In the genomic region with DNA sequence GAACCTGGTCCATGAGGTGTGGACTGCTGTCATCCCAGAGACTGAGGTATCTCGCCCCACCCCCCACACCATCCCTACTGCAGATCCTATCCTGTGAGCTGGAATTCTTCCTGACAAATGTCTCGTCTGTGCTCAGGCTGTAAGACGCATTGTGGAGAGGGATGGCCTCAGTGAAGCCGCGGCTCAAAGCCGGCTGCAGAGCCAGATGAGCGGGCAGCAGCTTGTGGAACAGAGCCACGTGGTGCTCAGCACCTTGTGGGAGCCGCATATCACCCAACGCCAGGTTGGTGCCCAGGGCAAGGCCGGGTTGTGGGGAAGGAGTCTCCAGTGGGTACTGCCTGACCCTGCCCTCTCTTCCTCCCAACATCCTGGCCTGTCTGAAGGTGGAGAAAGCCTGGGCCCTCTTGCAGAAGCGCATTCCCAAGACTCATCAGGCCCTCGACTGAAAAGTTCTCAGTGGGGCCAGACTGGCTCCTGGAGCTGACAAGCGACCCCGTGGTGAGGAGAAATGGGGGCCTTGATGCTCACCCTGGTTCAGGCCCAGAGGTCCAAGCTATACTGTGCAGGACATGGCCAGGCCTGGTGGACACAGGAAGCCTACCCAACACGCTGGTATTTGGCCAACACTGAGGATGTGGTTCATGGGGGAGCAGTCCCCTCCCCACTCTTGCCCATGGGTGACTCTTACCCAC, we compare ENCODE assay signal across 8 cellular contexts. TPM values are rescaled to one million over a fixed set of nuclear protein-coding genes. Genes with fewer than 3 reads are reported as not detected.
DNase-seq lines count a peak whose midpoint lies in the region; TF ChIP-seq lines count a peak whose summit lies in the region.
"Had no signal": no experiment of that assay in that cellular context is flagged by ENCODE, and none has a peak within 500 bp of the region (broad histone marks: within the 10 kb centered on the region; RNA-seq: fewer than 3 reads in every experiment).

No MANE protein-coding gene starts in this region.

- H3K4me3 Mint-ChIP-seq in activated naive CD4-positive, alpha-beta T cell treated with anti-CD3 and anti-CD28 coated beads, Interleukin-2, amount 50 U/mL, for 24 hours = peak overlapping the region; percentile 97

- no peak for TF ChIP-seq CTCF in left ventricle myocardium inferior (IDR thresholded peaks at IDR 0.05; ENCODE audit: borderline replicate concordance)
- TF ChIP-seq CTCF in thyroid gland (IDR thresholded peaks at IDR 0.05) = no peak

- peaks cover 40% of the 10 kb centered on the region for H3K4me1 Mint-ChIP-seq in activated naive CD4-positive, alpha-beta T cell treated with anti-CD3 and anti-CD28 coated beads, Interleukin-2, amount 50 U/mL, for 24 hours

- H3K27me3 ChIP-seq in left ventricle myocardium inferior (ENCODE audit: low read depth) (no peaks in the 10 kb centered on the region), thyroid gland (no peaks in the 10 kb centered on the region)

- no peak for DNase-seq in activated naive CD4-positive, alpha-beta T cell treated with anti-CD3 and anti-CD28 coated beads, Interleukin-2, amount 50 U/mL, for 16 hours
- DNase-seq in left ventricle myocardium inferior (no peak), thyroid gland (no peak), HuH-7.5 (ENCODE audit: low spot score) (no peak), DMS114 treated with DMSO at 0.1 percent for 48 hours (lab: John Stamatoyannopoulos, UW; ENCODE audit: unreplicated experiment) (no peak)
- DNase-seq: NCI-H1436, T1000 had no signal

- H3K36me3 Mint-ChIP-seq in activated naive CD4-positive, alpha-beta T cell treated with anti-CD3 and anti-CD28 coated beads, Interleukin-2, amount 50 U/mL, for 24 hours = peaks cover 6% of the 10 kb centered on the region

- H3K27ac ChIP-seq in left ventricle myocardium inferior (replicated peaks) (peak overlapping the region; percentile 100), thyroid gland (peak overlapping the region in 2 of 3 donors; percentile 82 to 96)

- no peak for TF ChIP-seq POLR2A in thyroid gland (IDR thresholded peaks at IDR 0.05)

- H3K9me3 Mint-ChIP-seq in activated naive CD4-positive, alpha-beta T cell treated with anti-CD3 and anti-CD28 coated beads, Interleukin-2, amount 50 U/mL, for 24 hours = no peaks in the 10 kb centered on the region

- no peaks in the 10 kb centered on the region for H3K27me3 Mint-ChIP-seq in activated naive CD4-positive, alpha-beta T cell treated with anti-CD3 and anti-CD28 coated beads, Interleukin-2, amount 50 U/mL, for 24 hours

- H3K9me3 ChIP-seq in left ventricle myocardium inferior (replicated peaks) (no peaks in the 10 kb centered on the region), thyroid gland (no peaks in the 10 kb centered on the region)

- peaks cover 46% of the 10 kb centered on the region for H3K36me3 ChIP-seq in left ventricle myocardium inferior
- H3K36me3 ChIP-seq in thyroid gland = peaks cover 37 to 39% of the 10 kb centered on the region in 2 donors

- H3K4me3 ChIP-seq in left ventricle myocardium inferior (no peak overlapping the region), thyroid gland (replicated peaks in 1 of 3) (no peak overlapping the region)

- H3K27ac Mint-ChIP-seq in activated naive CD4-positive, alpha-beta T cell treated with anti-CD3 and anti-CD28 coated beads, Interleukin-2, amount 50 U/mL, for 24 hours = no peak overlapping the region

- 84 to 92% methylated on average over 9 to 16 of the region's 16 CpGs for WGBS in thyroid gland, 2 donors

- intact Hi-C loops in left ventricle myocardium inferior (cut with micrococcal nuclease) = no loop called here
- intact Hi-C loops in thyroid gland (cut with DNase I) = no loop called here

- H3K4me1 ChIP-seq in left ventricle myocardium inferior (peaks cover 75% of the 10 kb centered on the region), thyroid gland (peaks cover 43 to 52% of the 10 kb centered on the region in 2 donors)

RNA-seq across cellular contexts. Expression of a gene that starts 1.2 kb away (rescaled TPM):
- total RNA-seq in left ventricle myocardium inferior (79.7 TPM), thyroid gland (10 to 100 TPM; 47.0 to 62.8 (median 52.9) TPM)

RNA-seq across cellular contexts. Expression of a gene that starts 3.7 kb away (rescaled TPM):
- 48.8 TPM for total RNA-seq in left ventricle myocardium inferior
- 10 to 100 TPM; 32.7 to 60.9 (median 48.7) TPM for total RNA-seq in thyroid gland

RNA-seq across cellular contexts. Expression of a gene that starts 11.9 kb away (rescaled TPM):
- total RNA-seq in left ventricle myocardium inferior (2.5 TPM), thyroid gland (1 to 10 TPM; 1.4 to 5.8 (median 4.5) TPM)

RNA-seq across cellular contexts. Expression of a gene that starts 12.9 kb away (rescaled TPM):
- total RNA-seq in left ventricle myocardium inferior (0.99 TPM), thyroid gland (1 to 10 TPM in 2 of 4 donors, under 1 TPM in 2; 0.21 to 4.1 (median 1.3) TPM)

RNA-seq across cellular contexts. Expression of a gene that starts 29.6 kb away (rescaled TPM):
- total RNA-seq in left ventricle myocardium inferior = 7.7 TPM
- total RNA-seq in thyroid gland = 100 to 1,000 TPM in 2 of 4 donors, 10 to 100 TPM in 2; 56.7 to 140 (median 101) TPM
